In the genomic region with DNA sequence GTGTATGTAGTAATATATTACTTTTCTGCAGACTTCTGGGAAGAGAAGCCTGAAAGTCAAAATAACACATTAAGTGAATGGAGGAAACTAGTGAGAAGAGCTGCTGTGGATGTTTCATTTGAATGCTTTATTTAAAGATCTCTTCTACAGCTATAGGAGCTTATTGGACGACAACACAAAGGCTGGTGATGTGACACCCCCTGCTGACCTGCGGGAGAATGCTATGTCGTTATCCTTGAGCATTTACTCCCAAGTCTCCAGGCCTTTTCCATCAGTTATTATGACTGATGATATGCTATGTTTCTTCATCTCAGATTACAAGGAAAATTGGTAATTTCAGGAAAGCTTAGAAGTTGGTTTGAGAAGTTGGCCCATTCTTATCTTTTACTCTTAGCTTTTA, we compare ENCODE assay signal across 9 cellular contexts. TPM values are rescaled to one million over a fixed set of nuclear protein-coding genes. Genes with fewer than 3 reads are reported as not detected.
DNase-seq lines count a peak whose midpoint lies in the region; ATAC-seq and TF ChIP-seq lines count a peak whose summit lies in the region.
"Had no signal": no experiment of that assay in that cellular context is flagged by ENCODE, and none has a peak within 500 bp of the region (broad histone marks: within the 10 kb centered on the region; RNA-seq: fewer than 3 reads in every experiment).

No MANE protein-coding gene starts in this region.

- H3K36me3 ChIP-seq in brain microvascular endothelial cell (replicated peaks) = no peaks in the 10 kb centered on the region
- no peaks in the 10 kb centered on the region for H3K36me3 ChIP-seq in parathyroid adenoma (ENCODE audit: control insufficient read depth, insufficient read depth, low read length)

- peaks cover 4% of the 10 kb centered on the region for H3K79me2 ChIP-seq in parathyroid adenoma

- DNase-seq in SHP77 (lab: John Stamatoyannopoulos, UW) = peak; percentile 11 to 24
- DNase-seq in SHP77 treated with DMSO at 0.1 percent for 48 hours (lab: John Stamatoyannopoulos, UW) = no peak
- DNase-seq in LNCaP clone FGC (ENCODE audit: low read depth) = peak; percentile 31
- peak; percentile 71 for DNase-seq in brain microvascular endothelial cell
- DNase-seq in kidney glomerular epithelial cell (lab: John Stamatoyannopoulos, UW) = no peak
- no peak for DNase-seq in mucosa of gallbladder (ENCODE audit: low spot score)
- DNase-seq: stimulated activated CD4-positive, alpha-beta T cell treated with anti-CD3 and anti-CD28 coated beads, Interleukin-2, amount 100 ng/mL, for 48 hours had no signal

- H3K4me3 ChIP-seq in LNCaP clone FGC (ENCODE audit: low read depth, low read length) (no peak overlapping the region), brain microvascular endothelial cell (ENCODE audit: low read depth, low read length) (no peak overlapping the region), parathyroid adenoma (ENCODE audit: low read depth, low read length) (no peak overlapping the region)

- ATAC-seq in GM21515 (IDR thresholded peaks at IDR 0.05; ENCODE audit: unreplicated experiment) = no peak

- TF ChIP-seq CTCF in LNCaP clone FGC (IDR thresholded peaks at IDR 0.05; ENCODE audit: control insufficient read depth, extremely low read depth, insufficient read depth) = peak; percentile 72
- TF ChIP-seq CTCF in brain microvascular endothelial cell (IDR thresholded peaks at IDR 0.05; ENCODE audit: low read depth, low read length, missing control alignments) = peak; percentile 58
- TF ChIP-seq CTCF in parathyroid adenoma (IDR thresholded peaks at IDR 0.05) = peak; percentile 40

- H3K27ac ChIP-seq in brain microvascular endothelial cell (no peak overlapping the region), parathyroid adenoma (no peak overlapping the region)

- H3K4me2 ChIP-seq in parathyroid adenoma (ENCODE audit: low read length) = no peak overlapping the region

- H3K27me3 ChIP-seq in brain microvascular endothelial cell (replicated peaks) = no peaks in the 10 kb centered on the region
- no peaks in the 10 kb centered on the region for H3K27me3 ChIP-seq in parathyroid adenoma (ENCODE audit: control insufficient read depth, insufficient read depth, low read length)

- H3K9me3 ChIP-seq in parathyroid adenoma (ENCODE audit: control insufficient read depth, low read length) = no peaks in the 10 kb centered on the region

- in situ Hi-C loops in brain microvascular endothelial cell (cut with HindIII; ENCODE audit: low pct_ligation_motif_present, low sequenced_read_pairs) = no loop called here

- peaks cover 16% of the 10 kb centered on the region for H3K4me1 ChIP-seq in parathyroid adenoma

- no peak overlapping the region for H2AFZ ChIP-seq in parathyroid adenoma

- no peak overlapping the region for H3K9ac ChIP-seq in parathyroid adenoma

RNA-seq across cellular contexts. Expression of a gene that starts 22.3 kb away (rescaled TPM):
- total RNA-seq in mucosa of gallbladder = 11.0 TPM

Comparison
In these comparisons a context has a peak if more than half of its experiments do, and no peak if none do; other contexts are left out.
1. DNase-seq: peak in SHP77 (2 of 2), LNCaP clone FGC (single experiment) and brain microvascular endothelial cell (single experiment); none in SHP77 treated with DMSO at 0.1 percent for 48 hours (single experiment), kidney glomerular epithelial cell (single experiment) and mucosa of gallbladder (single experiment).
2. Peak in every context shown above with its lines, with median percentiles within 50 percentile points of each other: CTCF ChIP-seq.